In the genomic region with DNA sequence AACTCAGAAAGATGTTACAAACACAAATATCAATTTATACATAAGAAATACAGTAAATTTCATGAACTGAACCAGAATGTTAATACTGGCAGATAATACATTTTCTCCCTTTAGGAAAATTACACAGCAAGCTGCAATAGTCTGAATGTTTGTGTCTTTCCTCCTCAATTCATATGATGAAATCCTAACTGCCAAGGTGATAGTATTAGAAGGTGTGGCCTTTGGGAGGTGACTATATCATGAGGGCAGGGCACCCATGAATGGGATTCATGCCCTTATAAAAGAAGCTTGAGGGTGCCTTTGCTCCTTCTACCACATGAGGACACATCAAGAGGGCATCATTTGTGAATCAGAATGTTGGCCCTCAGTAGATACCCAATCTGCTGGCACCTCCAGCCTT, we compare ENCODE assay signal across 15 cellular contexts.
DNase-seq lines count a peak whose midpoint lies in the region; ATAC-seq, FAIRE-seq and TF ChIP-seq lines count a peak whose summit lies in the region.
"Had no signal": no experiment of that assay in that cellular context is flagged by ENCODE, and none has a peak within 500 bp of the region (broad histone marks: within the 10 kb centered on the region; RNA-seq: fewer than 3 reads in every experiment).

No MANE protein-coding gene starts in this region.

- no peak for DNase-seq in GM23338 (ENCODE audit: low spot score)
- DNase-seq in OCI-M1 (lab: John Stamatoyannopoulos, UW): peak; percentile 10
- DNase-seq in K562 (ENCODE audit: extremely low read depth in 1 of 4, low spot score in 3 of 4): no peak
- DNase-seq in keratinocyte (ENCODE audit: low read depth, low spot score): no peak
- DNase-seq in stimulated activated CD4-positive, alpha-beta T cell treated with anti-CD3 and anti-CD28 coated beads, Interleukin-2, amount 100 ng/mL, for 48 hours: no peak
- no peak for DNase-seq in activated CD8-positive, alpha-beta T cell treated with anti-CD3 and anti-CD28 coated beads, Interleukin-2, amount 10 ng/mL, durations not matched to agents 7 days and 5 days
- DNase-seq: C1 segment of cervical spinal cord; EL; H7; NCI-H526 treated with DMSO at 0.1 percent for 48 hours; NK-92 treated with Interleukin-12 subunit alpha and Interleukin-12 subunit beta, amount 100 ng/mL, for 24 hours had no signal

- H2AFZ ChIP-seq in GM23338: no peak overlapping the region
- no peak overlapping the region for H2AFZ ChIP-seq in K562 (ENCODE audit: low read depth, low read length)
- H2AFZ ChIP-seq in keratinocyte (ENCODE audit: control insufficient read depth, low read length): no peak overlapping the region

- CTCF ChIA-PET in K562 (lab: Yijun Ruan, JAX; ENCODE audit: low intra/inter-chr PET ratio): no interaction called here
- CTCF ChIA-PET in activated CD8-positive, alpha-beta T cell treated with anti-CD3 and anti-CD28 coated beads, Interleukin-2, amount 10 ng/mL, durations not matched to agents 7 days and 5 days (lab: Charles Lee): no interaction called here

- POLR2A ChIA-PET in K562 (lab: Yijun Ruan, JAX): interaction anchor here (0.7 to 1.3 kb wide), 3 partner anchors 12 to 21 kb away, joined by 3 to 5 read pairs (median 3); no protein-coding TSS in a partner anchor
- POLR2A ChIA-PET in activated CD8-positive, alpha-beta T cell treated with anti-CD3 and anti-CD28 coated beads, Interleukin-2, amount 10 ng/mL, durations not matched to agents 7 days and 5 days (lab: Charles Lee): interaction anchor here (0.7 kb wide), 1 partner anchor 350 kb away, joined by 3 read pairs; no protein-coding TSS in a partner anchor

- ATAC-seq in GM23338 (no peak), K562 (peak; percentile 50), GM21717 (IDR thresholded peaks at IDR 0.05; ENCODE audit: unreplicated experiment) (no peak), GM19035 (IDR thresholded peaks at IDR 0.05; ENCODE audit: unreplicated experiment) (no peak)
- ATAC-seq in activated CD8-positive, alpha-beta T cell treated with anti-CD3 and anti-CD28 coated beads, Interleukin-2, amount 10 ng/mL, durations not matched to agents 7 days and 5 days: no peak
- ATAC-seq: A549 had no signal

- H3K27ac ChIP-seq in GM23338 (ENCODE audit: low read depth): peak overlapping the region; percentile 8; the same call in 1 of the 2 replicates
- peak overlapping the region; percentile 13; the same call in 1 of the 3 replicates for H3K27ac ChIP-seq in K562 (ENCODE audit: extremely low read depth, low read depth, low read length)
- peak overlapping the region; percentile 94 for H3K27ac ChIP-seq in keratinocyte (ENCODE audit: control insufficient read depth, insufficient read depth, low read length)
- H3K27ac ChIP-seq: A549 had no signal

- no peak for TF ChIP-seq POLR2A in K562 (conservative IDR thresholded peaks at IDR 0.05)

- peaks cover 8% of the 10 kb centered on the region; the same call in 2 of the 3 replicates for H3K4me1 Mint-ChIP-seq in GM23338
- H3K4me1 Mint-ChIP-seq in activated CD8-positive, alpha-beta T cell treated with anti-CD3 and anti-CD28 coated beads, Interleukin-2, amount 10 ng/mL, durations not matched to agents 7 days and 5 days (ENCODE audit: low read depth): no peaks in the 10 kb centered on the region

- FAIRE-seq in K562 (lab: Jason Lieb, UNC): no peak
- peak; percentile 58 for FAIRE-seq in keratinocyte (lab: Jason Lieb, UNC)
- FAIRE-seq: A549 had no signal

- intact Hi-C loops in K562 (cut with micrococcal nuclease): no loop called here

- TF ChIP-seq RAD21 in K562 (CRISPR knock-in tag; conservative IDR thresholded peaks at IDR 0.05 in 1 of 2, IDR thresholded peaks at IDR 0.05 in 1 of 2): no peak

- H3K27me3 ChIP-seq in GM23338 (ENCODE audit: insufficient read depth): no peaks in the 10 kb centered on the region
- no peaks in the 10 kb centered on the region for H3K27me3 ChIP-seq in K562 (ENCODE audit: control insufficient read depth in 2 of 2, insufficient read depth in 2 of 2, low read length in 2 of 2)
- no peaks in the 10 kb centered on the region for H3K27me3 ChIP-seq in keratinocyte (ENCODE audit: control insufficient read depth, extremely low read depth, insufficient read depth, low read length)

- no peak overlapping the region for H3K4me2 ChIP-seq in GM23338
- H3K4me2 ChIP-seq in K562 (ENCODE audit: insufficient read depth, low read length): no peak overlapping the region
- H3K4me2 ChIP-seq in keratinocyte (ENCODE audit: control insufficient read depth, extremely low read depth, insufficient read depth, low read depth, low read length): peak overlapping the region; percentile 86
- H3K4me2 ChIP-seq: A549 had no signal

- H3K79me2 ChIP-seq in GM23338 (replicated peaks; ENCODE audit: insufficient read depth) (no peaks in the 10 kb centered on the region), K562 (ENCODE audit: control insufficient read depth, insufficient read depth, low read length) (no peaks in the 10 kb centered on the region), keratinocyte (ENCODE audit: control insufficient read depth, insufficient read depth, low read length) (no peaks in the 10 kb centered on the region)

- H3K36me3 ChIP-seq in GM23338 (ENCODE audit: insufficient read depth) (no peaks in the 10 kb centered on the region), K562 (ENCODE audit: control insufficient read depth, insufficient read depth, low read length) (peaks cover 3% of the 10 kb centered on the region; the same call in 1 of the 3 replicates), keratinocyte (ENCODE audit: control insufficient read depth in 2 of 2, extremely low read depth in 1 of 2, insufficient read depth in 2 of 2, low read length in 2 of 2) (no peaks in the 10 kb centered on the region)

- dilution Hi-C loops in keratinocyte (cut with MboI; ENCODE audit: extremely low pct_ligation_motif_present, low sequenced_read_pairs): no loop called here

- H3K9ac ChIP-seq in K562 (ENCODE audit: insufficient read depth in 1 of 2, low read depth in 2 of 2, low read length in 2 of 2) (no peak overlapping the region), keratinocyte (ENCODE audit: control insufficient read depth, extremely low read depth, insufficient read depth, low read length) (peak overlapping the region; percentile 72)

- no peak for TF ChIP-seq CTCF in GM23338 (conservative IDR thresholded peaks at IDR 0.05; ENCODE audit: low read depth in 2 of 2)
- TF ChIP-seq CTCF in K562 (IDR thresholded peaks at IDR 0.05 in 2 of 3, conservative IDR thresholded peaks at IDR 0.05 in 1 of 3; ENCODE audit: insufficient read depth in 2 of 3, low read depth in 1 of 3, low read length in 3 of 3): no peak
- no peak for TF ChIP-seq CTCF in keratinocyte (optimal IDR thresholded peaks at IDR 0.05 in 1 of 3, IDR thresholded peaks at IDR 0.05 in 1 of 3, conservative IDR thresholded peaks at IDR 0.05 in 1 of 3; ENCODE audit: extremely low read depth in 1 of 3, insufficient read depth in 2 of 3, low read length in 3 of 3)

- H3K9me3 ChIP-seq in K562 (replicated peaks; ENCODE audit: control insufficient read depth, insufficient read depth, low read depth, low read length) (no peaks in the 10 kb centered on the region), keratinocyte (ENCODE audit: control insufficient read depth, low read depth, low read length) (no peaks in the 10 kb centered on the region)
- H3K9me3 ChIP-seq: A549 had no signal

- no peaks in the 10 kb centered on the region for H3K4me1 ChIP-seq in GM23338 (ENCODE audit: insufficient read depth)
- no peaks in the 10 kb centered on the region for H3K4me1 ChIP-seq in K562 (replicated peaks in 1 of 2; ENCODE audit: control insufficient read depth in 2 of 2, insufficient read depth in 2 of 2, low read length in 2 of 2)
- peaks cover 18% of the 10 kb centered on the region for H3K4me1 ChIP-seq in keratinocyte (ENCODE audit: control insufficient read depth, extremely low read depth, insufficient read depth, low read length)
- H3K4me1 ChIP-seq: A549 had no signal

- H3K36me3 Mint-ChIP-seq in GM23338 (ENCODE audit: low read depth): no peaks in the 10 kb centered on the region
- peaks cover 8% of the 10 kb centered on the region for H3K36me3 Mint-ChIP-seq in activated CD8-positive, alpha-beta T cell treated with anti-CD3 and anti-CD28 coated beads, Interleukin-2, amount 10 ng/mL, durations not matched to agents 7 days and 5 days (ENCODE audit: low read depth)

- no peak for TF ChIP-seq EP300 in K562 (IDR thresholded peaks at IDR 0.05; ENCODE audit: low read length)

- no peaks in the 10 kb centered on the region for H3F3A ChIP-seq in GM23338 (replicated peaks; ENCODE audit: low read depth)

- H3K4me3 ChIP-seq in GM23338: no peak overlapping the region
- H3K4me3 ChIP-seq in K562: no peak overlapping the region
- peak overlapping the region in 2 of 3 experiments; percentile 2 to 47 for H3K4me3 ChIP-seq in keratinocyte (ENCODE audit: control insufficient read depth in 2 of 3, extremely low read depth in 1 of 3, insufficient read depth in 2 of 3, low read depth in 1 of 3, low read length in 3 of 3)
- H3K4me3 ChIP-seq: A549 had no signal

- H3K9me2 ChIP-seq in GM23338 (ENCODE audit: insufficient read depth): no peaks in the 10 kb centered on the region

- in situ Hi-C loops in K562 (cut with MboI): no loop called here

- H4K20me1 ChIP-seq in GM23338 (replicated peaks; ENCODE audit: insufficient read depth): no peaks in the 10 kb centered on the region; the same call in 1 of the 2 replicates
- no peaks in the 10 kb centered on the region for H4K20me1 ChIP-seq in K562 (replicated peaks; ENCODE audit: control insufficient read depth, insufficient read depth, low read length)
- no peaks in the 10 kb centered on the region for H4K20me1 ChIP-seq in keratinocyte (ENCODE audit: control insufficient read depth, extremely low read depth, insufficient read depth, low read length)

- peaks cover 2% of the 10 kb centered on the region for H3K27me3 Mint-ChIP-seq in GM23338 (ENCODE audit: insufficient read depth, low read depth, poor library complexity)
- no peaks in the 10 kb centered on the region for H3K27me3 Mint-ChIP-seq in activated CD8-positive, alpha-beta T cell treated with anti-CD3 and anti-CD28 coated beads, Interleukin-2, amount 10 ng/mL, durations not matched to agents 7 days and 5 days (ENCODE audit: low read depth)
- H3K27me3 Mint-ChIP-seq: IgD-negative memory B cell had no signal

- H3K9me1 ChIP-seq in K562 (ENCODE audit: control insufficient read depth, insufficient read depth, low read length) (no peaks in the 10 kb centered on the region), keratinocyte (ENCODE audit: control insufficient read depth, extremely low read depth, insufficient read depth, low read length) (no peaks in the 10 kb centered on the region)

- H3K27ac Mint-ChIP-seq in GM23338: peak overlapping the region; percentile 18; the same call in 1 of the 2 replicates
- no peak overlapping the region for H3K27ac Mint-ChIP-seq in activated CD8-positive, alpha-beta T cell treated with anti-CD3 and anti-CD28 coated beads, Interleukin-2, amount 10 ng/mL, durations not matched to agents 7 days and 5 days
- H3K27ac Mint-ChIP-seq: IgD-negative memory B cell had no signal

- BruUV-seq in K562 (replicated peaks; lab: Mats Ljungman, UMichigan): no TSS peak

- H3K9me3 Mint-ChIP-seq in GM23338: no peaks in the 10 kb centered on the region
- H3K9me3 Mint-ChIP-seq in activated CD8-positive, alpha-beta T cell treated with anti-CD3 and anti-CD28 coated beads, Interleukin-2, amount 10 ng/mL, durations not matched to agents 7 days and 5 days (ENCODE audit: insufficient read depth): no peaks in the 10 kb centered on the region
- H3K9me3 Mint-ChIP-seq: IgD-negative memory B cell had no signal

- no peak overlapping the region for H3K4me3 Mint-ChIP-seq in GM23338
- no peak overlapping the region for H3K4me3 Mint-ChIP-seq in activated CD8-positive, alpha-beta T cell treated with anti-CD3 and anti-CD28 coated beads, Interleukin-2, amount 10 ng/mL, durations not matched to agents 7 days and 5 days
- H3K4me3 Mint-ChIP-seq: IgD-negative memory B cell had no signal

Comparison
In these comparisons a context has a peak if more than half of its experiments do, and no peak if none do; other contexts are left out.
1. H3K27ac ChIP-seq: peak in every context shown above with its lines; median percentile 94 in keratinocyte; 13 in K562; 8 in GM23338.
2. H3K4me3 ChIP-seq: peak in keratinocyte (2 of 3); none in GM23338 (single experiment) and K562 (single experiment).